In the genomic region with DNA sequence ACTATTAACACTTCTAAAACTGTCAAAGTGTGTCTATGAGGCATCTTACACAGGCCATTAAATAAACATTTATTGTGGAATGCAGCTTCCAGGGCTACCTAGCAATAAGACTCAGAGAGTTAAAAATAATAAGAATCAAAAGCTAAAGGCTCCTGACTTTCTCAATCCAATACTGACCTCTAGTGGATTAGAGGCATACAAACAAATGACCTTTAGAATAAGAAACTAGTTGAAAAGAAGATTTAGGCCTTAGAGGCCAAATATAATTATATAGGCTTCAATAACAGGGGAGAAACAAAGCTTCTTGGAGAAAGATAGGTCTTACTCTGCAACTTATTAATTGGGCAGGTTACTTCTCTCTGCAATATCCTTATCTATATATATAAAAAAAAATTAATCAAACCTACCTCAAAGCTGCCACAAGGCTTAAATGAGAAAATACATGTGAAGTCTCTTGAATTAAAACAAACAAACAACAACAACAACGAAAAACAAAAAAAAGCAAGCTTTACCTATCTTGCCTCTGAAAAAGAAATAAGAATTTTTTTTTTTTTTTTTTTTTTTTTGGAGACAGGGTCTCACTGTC, we compare ENCODE assay signal across 8 cellular contexts.
DNase-seq lines count a peak whose midpoint lies in the region; ATAC-seq and TF ChIP-seq lines count a peak whose summit lies in the region.

No MANE protein-coding gene starts in this region.

- H3K4me3 ChIP-seq in AG04450 (ENCODE audit: low read depth, low read length) (no peak overlapping the region), tibial nerve (no peak overlapping the region)

- 59 to 63% methylated on average over 1 of the region's 1 CpG for WGBS in tibial nerve, 2 donors

- no peaks in the 10 kb centered on the region for H3K27me3 ChIP-seq in AG04450 (ENCODE audit: control insufficient read depth, insufficient read depth, low read length)
- H3K27me3 ChIP-seq in tibial nerve, result no peaks in the 10 kb centered on the region

- TF ChIP-seq EP300 in tibial nerve (IDR thresholded peaks at IDR 0.05), result no peak

- H3K9me3 ChIP-seq in AG04450 (ENCODE audit: control insufficient read depth, insufficient read depth, low read length) (no peaks in the 10 kb centered on the region), tibial nerve (no peaks in the 10 kb centered on the region)

- POLR2A ChIA-PET in AG04450 (lab: Yijun Ruan, JAX), result interaction anchor here (0.6 kb wide), 1 partner anchor 91 kb away, joined by 3 read pairs; no protein-coding TSS in a partner anchor

- DNase-seq in AG04450 (ENCODE audit: low read depth, low spot score) (peak; percentile 11), NCI-H2029 treated with DMSO at 0.1 percent for 48 hours (lab: John Stamatoyannopoulos, UW) (peak; percentile 44), amniotic epithelial cell (ENCODE audit: low read depth) (peak; percentile 58), iPS-NIHi11 (ENCODE audit: low spot score) (peak; percentile 39), tibial nerve (ENCODE audit: low spot score in 2 of 2) (no peak), hepatic stellate cell (ENCODE audit: low spot score) (no peak)

- no peaks in the 10 kb centered on the region for H3K36me3 ChIP-seq in tibial nerve

- H3K4me1 ChIP-seq in tibial nerve, result peaks cover 0 to 17% (median 8%) of the 10 kb centered on the region in 4 donors

- TF ChIP-seq CTCF in AG04450 (IDR thresholded peaks at IDR 0.05; ENCODE audit: low read depth, low read length) (peak; percentile 71), tibial nerve (IDR thresholded peaks at IDR 0.05) (peak; percentile 45 to 64 (median 52))

- H3K27ac ChIP-seq in AG04450 (ENCODE audit: low read depth, low read length) (no peak overlapping the region), tibial nerve (no peak overlapping the region)

- no peak for TF ChIP-seq POLR2A in tibial nerve (IDR thresholded peaks at IDR 0.05)

- CTCF ChIA-PET in AG04450 (lab: Charles Lee), result interaction anchor here (0.6 to 5.5 kb wide), 65 partner anchors 8 to 1040 kb away, joined by 3 to 63 read pairs (median 4); no protein-coding TSS in a partner anchor

- ATAC-seq in GM18517 (IDR thresholded peaks at IDR 0.05; ENCODE audit: unreplicated experiment) (peak; percentile 56), HG03175 (IDR thresholded peaks at IDR 0.05; ENCODE audit: unreplicated experiment) (no peak)

Comparison
In these comparisons a context has a peak if more than half of its experiments do, and no peak if none do; other contexts are left out.
1. DNase-seq: peak in AG04450 (single experiment), NCI-H2029 treated with DMSO at 0.1 percent for 48 hours (single experiment), amniotic epithelial cell (single experiment) and iPS-NIHi11 (single experiment); none in tibial nerve (0 of 2) and hepatic stellate cell (single experiment).